Comparison of ENCODE assay signal across 1 cellular context in the genomic region with DNA sequence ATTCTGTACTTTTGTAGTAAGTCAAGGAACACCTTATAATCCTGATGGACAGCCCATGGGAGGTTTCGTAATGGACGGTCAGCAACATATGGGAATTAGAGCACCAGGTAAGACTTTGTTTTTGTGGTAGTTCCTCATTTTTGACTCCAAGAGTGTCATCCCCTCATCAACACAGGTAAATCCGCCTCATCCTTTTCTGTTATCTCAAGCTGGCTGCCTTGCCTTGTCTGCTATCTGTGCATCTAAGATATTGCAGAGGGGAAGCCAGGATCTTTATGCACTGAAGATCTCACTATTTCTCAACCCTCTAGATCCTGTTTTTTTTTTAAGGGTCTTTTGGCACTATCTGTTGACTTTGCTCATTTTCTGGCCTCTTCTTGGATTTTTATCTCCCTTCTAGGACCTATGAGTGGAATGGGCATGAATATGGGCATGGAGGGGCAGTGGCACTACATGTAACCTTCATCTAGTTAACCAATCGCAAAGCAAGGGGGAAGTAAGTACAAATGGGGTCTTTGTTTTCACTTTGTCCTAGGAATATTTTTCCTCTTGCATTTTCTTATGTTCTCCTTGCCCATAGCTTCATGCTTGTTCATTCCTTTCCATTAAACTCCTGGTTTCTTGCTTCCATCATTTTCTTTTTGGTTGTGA.
TF ChIP-seq lines count a peak whose summit lies in the region.

No MANE protein-coding gene starts in this region.

TF ChIP-seq in K562, 482 proteins besides CTCF, POLR2A, EP300 and RAD21:
- TF ChIP-seq, protein P1, sequence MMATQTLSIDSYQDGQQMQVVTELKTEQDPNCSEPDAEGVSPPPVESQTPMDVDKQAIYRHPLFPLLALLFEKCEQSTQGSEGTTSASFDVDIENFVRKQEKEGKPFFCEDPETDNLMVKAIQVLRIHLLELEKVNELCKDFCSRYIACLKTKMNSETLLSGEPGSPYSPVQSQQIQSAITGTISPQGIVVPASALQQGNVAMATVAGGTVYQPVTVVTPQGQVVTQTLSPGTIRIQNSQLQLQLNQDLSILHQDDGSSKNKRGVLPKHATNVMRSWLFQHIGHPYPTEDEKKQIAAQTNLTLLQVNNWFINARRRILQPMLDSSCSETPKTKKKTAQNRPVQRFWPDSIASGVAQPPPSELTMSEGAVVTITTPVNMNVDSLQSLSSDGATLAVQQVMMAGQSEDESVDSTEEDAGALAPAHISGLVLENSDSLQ (IDR thresholded peaks at IDR 0.05) = peak; percentile 47
- TF ChIP-seq RBM14 (IDR thresholded peaks at IDR 0.05; ENCODE audit: borderline replicate concordance, insufficient read depth, low read depth, low read length) = no peak
- TF ChIP-seq TGIF2 (CRISPR knock-in tag; IDR thresholded peaks at IDR 0.05) = no peak
- TF ChIP-seq ZEB2 (IDR thresholded peaks at IDR 0.05) = peak; percentile 53; the same call in 1 of the 2 replicates
- TF ChIP-seq, protein P2, sequence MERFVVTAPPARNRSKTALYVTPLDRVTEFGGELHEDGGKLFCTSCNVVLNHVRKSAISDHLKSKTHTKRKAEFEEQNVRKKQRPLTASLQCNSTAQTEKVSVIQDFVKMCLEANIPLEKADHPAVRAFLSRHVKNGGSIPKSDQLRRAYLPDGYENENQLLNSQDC (CRISPR knock-in tag; IDR thresholded peaks at IDR 0.05) = no peak
- TF ChIP-seq TEAD1 (CRISPR knock-in tag; IDR thresholded peaks at IDR 0.05) = no peak
- TF ChIP-seq, protein P3, sequence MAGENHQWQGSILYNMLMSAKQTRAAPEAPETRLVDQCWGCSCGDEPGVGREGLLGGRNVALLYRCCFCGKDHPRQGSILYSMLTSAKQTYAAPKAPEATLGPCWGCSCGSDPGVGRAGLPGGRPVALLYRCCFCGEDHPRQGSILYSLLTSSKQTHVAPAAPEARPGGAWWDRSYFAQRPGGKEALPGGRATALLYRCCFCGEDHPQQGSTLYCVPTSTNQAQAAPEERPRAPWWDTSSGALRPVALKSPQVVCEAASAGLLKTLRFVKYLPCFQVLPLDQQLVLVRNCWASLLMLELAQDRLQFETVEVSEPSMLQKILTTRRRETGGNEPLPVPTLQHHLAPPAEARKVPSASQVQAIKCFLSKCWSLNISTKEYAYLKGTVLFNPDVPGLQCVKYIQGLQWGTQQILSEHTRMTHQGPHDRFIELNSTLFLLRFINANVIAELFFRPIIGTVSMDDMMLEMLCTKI (IDR thresholded peaks at IDR 0.05; ENCODE audit: partially characterized antibody) = no peak
- TF ChIP-seq CEBPB (tag; IDR thresholded peaks at IDR 0.05) = peak; percentile 36; the same call in 1 of the 2 replicates
- peak; percentile 32; the same call in 1 of the 2 replicates for TF ChIP-seq CTBP1 (IDR thresholded peaks at IDR 0.05; ENCODE audit: borderline replicate concordance)
- TF ChIP-seq, protein P4, sequence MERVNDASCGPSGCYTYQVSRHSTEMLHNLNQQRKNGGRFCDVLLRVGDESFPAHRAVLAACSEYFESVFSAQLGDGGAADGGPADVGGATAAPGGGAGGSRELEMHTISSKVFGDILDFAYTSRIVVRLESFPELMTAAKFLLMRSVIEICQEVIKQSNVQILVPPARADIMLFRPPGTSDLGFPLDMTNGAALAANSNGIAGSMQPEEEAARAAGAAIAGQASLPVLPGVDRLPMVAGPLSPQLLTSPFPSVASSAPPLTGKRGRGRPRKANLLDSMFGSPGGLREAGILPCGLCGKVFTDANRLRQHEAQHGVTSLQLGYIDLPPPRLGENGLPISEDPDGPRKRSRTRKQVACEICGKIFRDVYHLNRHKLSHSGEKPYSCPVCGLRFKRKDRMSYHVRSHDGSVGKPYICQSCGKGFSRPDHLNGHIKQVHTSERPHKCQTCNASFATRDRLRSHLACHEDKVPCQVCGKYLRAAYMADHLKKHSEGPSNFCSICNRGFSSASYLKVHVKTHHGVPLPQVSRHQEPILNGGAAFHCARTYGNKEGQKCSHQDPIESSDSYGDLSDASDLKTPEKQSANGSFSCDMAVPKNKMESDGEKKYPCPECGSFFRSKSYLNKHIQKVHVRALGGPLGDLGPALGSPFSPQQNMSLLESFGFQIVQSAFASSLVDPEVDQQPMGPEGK (CRISPR knock-in tag; IDR thresholded peaks at IDR 0.05; ENCODE audit: borderline replicate concordance) = no peak
- no peak for TF ChIP-seq MTA1 (IDR thresholded peaks at IDR 0.05; ENCODE audit: borderline replicate concordance)
- TF ChIP-seq NCOA6 (IDR thresholded peaks at IDR 0.05) = no peak
